8 cellular contexts compared by ENCODE assay signal in genomic region chr16:83952587-83952939, GRCh38. TPM values are rescaled to one million over a fixed set of nuclear protein-coding genes. Genes with fewer than 3 reads are reported as not detected.
DNase-seq lines count a peak whose midpoint lies in the region; ATAC-seq and TF ChIP-seq lines count a peak whose summit lies in the region.

No MANE protein-coding gene starts in this region.

- H3K4me3 ChIP-seq in OCI-LY7 (ENCODE audit: low read depth, low read length, poor library complexity, severe bottlenecking) (no peak overlapping the region), retinal pigment epithelial cell (ENCODE audit: low read length) (peak overlapping the region; percentile 68), H7 (ENCODE audit: insufficient read depth, low read depth, low read length) (no peak overlapping the region)

- H3K27me3 ChIP-seq in H7 (ENCODE audit: control insufficient read depth, insufficient read depth, low read length): peaks cover 1% of the 10 kb centered on the region; the same call in 1 of the 2 replicates

- ATAC-seq in esophagus mucosa (peak; percentile 17), HG03095 (IDR thresholded peaks at IDR 0.05; ENCODE audit: unreplicated experiment) (no peak)

- CTCF ChIA-PET in OCI-LY7 (lab: Charles Lee; ENCODE audit: unreplicated experiment): no interaction called here

- no peak for TF ChIP-seq CTCF in OCI-LY7 (conservative IDR thresholded peaks at IDR 0.05; ENCODE audit: low read length)
- no peak for TF ChIP-seq CTCF in retinal pigment epithelial cell (conservative IDR thresholded peaks at IDR 0.05; ENCODE audit: low read depth, low read length)

- POLR2A ChIA-PET in OCI-LY7 (lab: Charles Lee): no interaction called here

- DNase-seq in D341Med (ENCODE audit: low spot score) (peak; percentile 67), OCI-LY7 (ENCODE audit: low spot score) (no peak), retinal pigment epithelial cell (ENCODE audit: low read depth) (no peak), NCI-H69 (lab: John Stamatoyannopoulos, UW) (no peak), H7 (no peak), amniotic stem cell (lab: John Stamatoyannopoulos, UW) (no peak)

- H2AFZ ChIP-seq in OCI-LY7 (ENCODE audit: low read length): peak overlapping the region; percentile 59; the same call in 1 of the 2 replicates

- no peaks in the 10 kb centered on the region for H4K20me1 ChIP-seq in OCI-LY7 (ENCODE audit: insufficient read depth, low read length)

- no TSS peak for BruUV-seq in OCI-LY7 (replicated peaks; lab: Mats Ljungman, UMichigan)

- H3K4me2 ChIP-seq in OCI-LY7 (ENCODE audit: low read length): peak overlapping the region; percentile 59

- peaks cover 8% of the 10 kb centered on the region for H3K4me1 ChIP-seq in OCI-LY7 (ENCODE audit: insufficient read depth, low read length, poor library complexity, severe bottlenecking)

- intact Hi-C loops in OCI-LY7 (cut with micrococcal nuclease; ENCODE audit: unreplicated experiment): loop anchor here (10.0 kb wide), 2 partner anchors 128 to 222 kb away; no protein-coding TSS in a partner anchor

- H3K36me3 ChIP-seq in OCI-LY7 (ENCODE audit: insufficient read depth, low read length): no peaks in the 10 kb centered on the region
- H3K36me3 ChIP-seq in H7 (replicated peaks; ENCODE audit: control insufficient read depth, insufficient read depth, low read length): no peaks in the 10 kb centered on the region

- H3K27ac ChIP-seq in OCI-LY7 (ENCODE audit: low read depth, low read length, poor library complexity, severe bottlenecking): no peak overlapping the region

- no peaks in the 10 kb centered on the region for H3K9me3 ChIP-seq in OCI-LY7 (ENCODE audit: low read length)

- no peaks in the 10 kb centered on the region for H3K9me2 ChIP-seq in OCI-LY7 (ENCODE audit: insufficient read depth, low read length)

- no peaks in the 10 kb centered on the region for H3K79me2 ChIP-seq in OCI-LY7 (ENCODE audit: insufficient read depth, low read depth, low read length)

RNA-seq across cellular contexts. Expression of gene OSGIN1, which starts 0.5 kb away (rescaled TPM):
- 0.28 and 0.41 TPM in 2 replicates for total RNA-seq in OCI-LY7 (2014; rRNA removed; shearing (Covaris generic))
- total RNA-seq in OCI-LY7 (2022) (1.0 and 2.0 TPM in 2 replicates), esophagus mucosa (5.6 TPM)
- 1.3 and 1.6 TPM in 2 replicates for total RNA-seq in H7 (2014; rRNA removed; shearing (Covaris generic))

RNA-seq across cellular contexts. Expression of gene NECAB2, which starts 15.5 kb away (rescaled TPM):
- not detected in 2 replicates for total RNA-seq in OCI-LY7 (2014; rRNA removed; shearing (Covaris generic))
- total RNA-seq in OCI-LY7 (2022): not detected in 2 replicates
- total RNA-seq in esophagus mucosa: not detected
- total RNA-seq in H7 (2014; rRNA removed; shearing (Covaris generic)): 0.55 and 1.2 TPM in 2 replicates

RNA-seq across cellular contexts. Expression of gene MLYCD, which starts 53.6 kb away (rescaled TPM):
- total RNA-seq in OCI-LY7 (2014; rRNA removed; shearing (Covaris generic)): 3.2 and 3.5 TPM in 2 replicates
- total RNA-seq in OCI-LY7 (2022) (10.9 and 11.1 TPM in 2 replicates), esophagus mucosa (2.1 TPM)
- total RNA-seq in H7 (2014; rRNA removed; shearing (Covaris generic)): 2.2 and 2.3 TPM in 2 replicates
